Comparison of ENCODE assay signal across 14 cellular contexts in genomic region chr9:119639287-119639955, GRCh38.
A peak's percentile ranks its signal among the peaks of the same experiment; 100 is the strongest.
DNase-seq lines count a peak whose midpoint lies in the region; TF ChIP-seq lines count a peak whose summit lies in the region.
"Had no signal": no experiment of that assay in that cellular context is flagged by ENCODE, and none has a peak within 500 bp of the region (broad histone marks: within the 10 kb centered on the region; RNA-seq: fewer than 3 reads in every experiment).

No MANE protein-coding gene starts in this region.

- H3K36me3 Mint-ChIP-seq in activated naive CD8-positive, alpha-beta T cell treated with anti-CD3 and anti-CD28 coated beads for 36 hours: no peaks in the 10 kb centered on the region
- H3K36me3 Mint-ChIP-seq in activated CD4-positive, alpha-beta memory T cell treated with anti-CD3 and anti-CD28 coated beads, Interleukin-2, amount 10 ng/mL, durations not matched to agents 7 days and 5 days (ENCODE audit: low read depth): no peaks in the 10 kb centered on the region
- H3K36me3 Mint-ChIP-seq: stimulated activated memory B cell treated with anti-CD40 and anti-IgM and Interleukin-4, amounts not matched to agents 10 μg/mL and 1 μg/mL and 100 μg/mL, for 72 hours had no signal

- H3K9me3 ChIP-seq in adrenal gland (replicated peaks in 1 of 3): no peaks in the 10 kb centered on the region
- H3K9me3 ChIP-seq: BLaER1 had no signal

- no peaks in the 10 kb centered on the region for H3K4me1 Mint-ChIP-seq in activated naive CD8-positive, alpha-beta T cell treated with anti-CD3 and anti-CD28 coated beads for 36 hours
- no peaks in the 10 kb centered on the region for H3K4me1 Mint-ChIP-seq in activated CD4-positive, alpha-beta memory T cell treated with anti-CD3 and anti-CD28 coated beads, Interleukin-2, amount 10 ng/mL, durations not matched to agents 7 days and 5 days
- H3K4me1 Mint-ChIP-seq: activated CD4-positive, alpha-beta T cell treated with anti-CD3 and anti-CD28 coated beads, Interleukin-2, amount 10 ng/mL, durations not matched to agents 7 days and 5 days; stimulated activated memory B cell treated with anti-CD40 and anti-IgM and Interleukin-4, amounts not matched to agents 10 μg/mL and 1 μg/mL and 100 μg/mL, for 72 hours had no signal

- H3K36me3 ChIP-seq in adrenal gland (replicated peaks in 1 of 2): no peaks in the 10 kb centered on the region
- H3K36me3 ChIP-seq: BLaER1 had no signal

- no peak overlapping the region for H3K27ac Mint-ChIP-seq in activated naive CD8-positive, alpha-beta T cell treated with anti-CD3 and anti-CD28 coated beads for 36 hours
- H3K27ac Mint-ChIP-seq in activated CD4-positive, alpha-beta memory T cell treated with anti-CD3 and anti-CD28 coated beads, Interleukin-2, amount 10 ng/mL, durations not matched to agents 7 days and 5 days: no peak overlapping the region
- H3K27ac Mint-ChIP-seq: activated CD4-positive, alpha-beta T cell treated with anti-CD3 and anti-CD28 coated beads, Interleukin-2, amount 10 ng/mL, durations not matched to agents 7 days and 5 days; activated T-helper 1 cell treated with anti-CD3 and anti-CD28 coated beads, Interleukin-12 subunit alpha, Interleukin-12 subunit beta, Interleukin-2, Interleukin-4 antibody, amounts not matched to agents 30 ng/mL and 10 ng/mL and 1 ng/mL, durations not matched to agents 14 hours and 24 hours and 36 hours; stimulated activated memory B cell treated with anti-CD40 and anti-IgM and Interleukin-4, amounts not matched to agents 10 μg/mL and 1 μg/mL and 100 μg/mL, for 72 hours had no signal

- TF ChIP-seq CTCF in adrenal gland (IDR thresholded peaks at IDR 0.05): no peak

- no peak overlapping the region for H3K4me3 Mint-ChIP-seq in activated naive CD8-positive, alpha-beta T cell treated with anti-CD3 and anti-CD28 coated beads for 36 hours
- H3K4me3 Mint-ChIP-seq in activated CD4-positive, alpha-beta memory T cell treated with anti-CD3 and anti-CD28 coated beads, Interleukin-2, amount 10 ng/mL, durations not matched to agents 7 days and 5 days: no peak overlapping the region
- H3K4me3 Mint-ChIP-seq: activated CD4-positive, alpha-beta T cell treated with anti-CD3 and anti-CD28 coated beads, Interleukin-2, amount 10 ng/mL, durations not matched to agents 7 days and 5 days; activated T-helper 1 cell treated with anti-CD3 and anti-CD28 coated beads, Interleukin-12 subunit alpha, Interleukin-12 subunit beta, Interleukin-2, Interleukin-4 antibody, amounts not matched to agents 30 ng/mL and 10 ng/mL and 1 ng/mL, durations not matched to agents 14 hours and 24 hours and 36 hours; stimulated activated memory B cell treated with anti-CD40 and anti-IgM and Interleukin-4, amounts not matched to agents 10 μg/mL and 1 μg/mL and 100 μg/mL, for 72 hours had no signal

- DNase-seq in AG20443 (ENCODE audit: low spot score): peak; percentile 45
- peak; percentile 61 for DNase-seq in NCI-H2171 (lab: John Stamatoyannopoulos, UW)
- peak in 4 of 7 donors; percentile 9 to 25 (median 18) for DNase-seq in adrenal gland
- DNase-seq in kidney tubule cell (ENCODE audit: low spot score): peak; percentile 17
- DNase-seq in stimulated activated naive CD4-positive, alpha-beta T cell (lab: John Stamatoyannopoulos, UW): no peak
- DNase-seq in activated naive CD8-positive, alpha-beta T cell treated with anti-CD3 and anti-CD28 coated beads for 36 hours: no peak
- no peak for DNase-seq in AG08395 (ENCODE audit: low spot score)
- DNase-seq in activated CD4-positive, alpha-beta memory T cell treated with anti-CD3 and anti-CD28 coated beads, Interleukin-2, amount 10 ng/mL, durations not matched to agents 7 days and 5 days: no peak
- DNase-seq: activated CD4-positive, alpha-beta T cell treated with anti-CD3 and anti-CD28 coated beads, Interleukin-2, amount 10 ng/mL, durations not matched to agents 7 days and 5 days; NCI-H345 had no signal

- POLR2A ChIA-PET in activated CD4-positive, alpha-beta memory T cell treated with anti-CD3 and anti-CD28 coated beads, Interleukin-2, amount 10 ng/mL, durations not matched to agents 7 days and 5 days (lab: Charles Lee): no interaction called here

- CTCF ChIA-PET in activated CD4-positive, alpha-beta memory T cell treated with anti-CD3 and anti-CD28 coated beads, Interleukin-2, amount 10 ng/mL, durations not matched to agents 7 days and 5 days (lab: Charles Lee): no interaction called here

- no peaks in the 10 kb centered on the region for H3K27me3 ChIP-seq in adrenal gland
- H3K27me3 ChIP-seq: BLaER1 had no signal

- peaks cover 5% of the 10 kb centered on the region for H3K9me3 Mint-ChIP-seq in activated naive CD8-positive, alpha-beta T cell treated with anti-CD3 and anti-CD28 coated beads for 36 hours
- peaks cover 6% of the 10 kb centered on the region for H3K9me3 Mint-ChIP-seq in activated CD4-positive, alpha-beta memory T cell treated with anti-CD3 and anti-CD28 coated beads, Interleukin-2, amount 10 ng/mL, durations not matched to agents 7 days and 5 days

- intact Hi-C loops in adrenal gland (cut with DNase I): no loop called here

- no peak overlapping the region for H3K4me3 ChIP-seq in adrenal gland
- H3K4me3 ChIP-seq: BLaER1 had no signal

- TF ChIP-seq POLR2A in adrenal gland (IDR thresholded peaks at IDR 0.05): no peak

- no peaks in the 10 kb centered on the region for H3K4me1 ChIP-seq in adrenal gland (replicated peaks in 1 of 2)
- H3K4me1 ChIP-seq: BLaER1 had no signal

- H3K27ac ChIP-seq in adrenal gland: no peak overlapping the region
- H3K27ac ChIP-seq: BLaER1, epithelial cell of prostate had no signal

- H3K27me3 Mint-ChIP-seq in activated naive CD8-positive, alpha-beta T cell treated with anti-CD3 and anti-CD28 coated beads for 36 hours: no peaks in the 10 kb centered on the region
- H3K27me3 Mint-ChIP-seq in activated CD4-positive, alpha-beta memory T cell treated with anti-CD3 and anti-CD28 coated beads, Interleukin-2, amount 10 ng/mL, durations not matched to agents 7 days and 5 days: no peaks in the 10 kb centered on the region
- H3K27me3 Mint-ChIP-seq: activated CD4-positive, alpha-beta T cell treated with anti-CD3 and anti-CD28 coated beads, Interleukin-2, amount 10 ng/mL, durations not matched to agents 7 days and 5 days; stimulated activated memory B cell treated with anti-CD40 and anti-IgM and Interleukin-4, amounts not matched to agents 10 μg/mL and 1 μg/mL and 100 μg/mL, for 72 hours had no signal

- 36 to 47% (median 43%) methylated on average over 9 to 12 of the region's 12 CpGs for WGBS in adrenal gland, 4 donors

Comparison
In these comparisons a context has a peak if more than half of its experiments do, and no peak if none do; other contexts are left out.
1. DNase-seq: peak in AG20443 (single experiment), NCI-H2171 (single experiment), adrenal gland (4 of 7) and kidney tubule cell (single experiment); none in stimulated activated naive CD4-positive, alpha-beta T cell (0 of 6), activated naive CD8-positive, alpha-beta T cell treated with anti-CD3 and anti-CD28 coated beads for 36 hours (single experiment), AG08395 (single experiment) and activated CD4-positive, alpha-beta memory T cell treated with anti-CD3 and anti-CD28 coated beads, Interleukin-2, amount 10 ng/mL, durations not matched to agents 7 days and 5 days (single experiment).